In genomic region chr14:85401396-85401795, GRCh38 we compare ENCODE assay signal across 20 cellular contexts.
A peak's percentile ranks its signal among the peaks of the same experiment; 100 is the strongest.
DNase-seq lines count a peak whose midpoint lies in the region; TF ChIP-seq lines count a peak whose summit lies in the region.
"Had no signal": no experiment of that assay in that cellular context is flagged by ENCODE, and none has a peak within 500 bp of the region (broad histone marks: within the 10 kb centered on the region; RNA-seq: fewer than 3 reads in every experiment).

No MANE protein-coding gene starts in this region.

- H3K4me3 ChIP-seq in GM23248 (no peak overlapping the region), SK-N-SH (ENCODE audit: low read depth in 2 of 2, low read length in 1 of 2) (no peak overlapping the region), sigmoid colon (no peak overlapping the region), brain microvascular endothelial cell (ENCODE audit: low read depth, low read length) (no peak overlapping the region)
- H3K4me3 ChIP-seq: A549, BLaER1, GM12878 had no signal

- no peaks in the 10 kb centered on the region for H3K27me3 Mint-ChIP-seq in progenitor cell of endocrine pancreas
- H3K27me3 Mint-ChIP-seq: CD4-positive, alpha-beta memory T cell had no signal

- H3K9me2 ChIP-seq in GM23248 (ENCODE audit: insufficient read depth), result no peaks in the 10 kb centered on the region
- H3K9me2 ChIP-seq in SK-N-SH, result no peaks in the 10 kb centered on the region

- TF ChIP-seq POLR2A in sigmoid colon (IDR thresholded peaks at IDR 0.05), result no peak

- POLR2A ChIA-PET in SK-N-SH (lab: Yijun Ruan, JAX), result no interaction called here

- H3K9me3 Mint-ChIP-seq in progenitor cell of endocrine pancreas (ENCODE audit: low read depth), result no peaks in the 10 kb centered on the region

- no peak overlapping the region for H3K4me3 Mint-ChIP-seq in progenitor cell of endocrine pancreas (ENCODE audit: low read depth)
- H3K4me3 Mint-ChIP-seq: CD4-positive, alpha-beta memory T cell had no signal

- H3K79me2 ChIP-seq in GM23248 (ENCODE audit: insufficient read depth) (no peaks in the 10 kb centered on the region), SK-N-SH (ENCODE audit: insufficient read depth) (no peaks in the 10 kb centered on the region)

- H3F3A ChIP-seq in GM23248 (ENCODE audit: insufficient read depth) (no peaks in the 10 kb centered on the region), SK-N-SH (replicated peaks; ENCODE audit: insufficient read depth) (no peaks in the 10 kb centered on the region)

- peaks cover 46% of the 10 kb centered on the region for H3K4me1 Mint-ChIP-seq in progenitor cell of endocrine pancreas (ENCODE audit: low read depth)
- H3K4me1 Mint-ChIP-seq: CD4-positive, alpha-beta memory T cell had no signal

- peak overlapping the region; percentile 60 for H3K27ac Mint-ChIP-seq in progenitor cell of endocrine pancreas
- H3K27ac Mint-ChIP-seq: CD4-positive, alpha-beta memory T cell had no signal

- TF ChIP-seq RAD21 in SK-N-SH (IDR thresholded peaks at IDR 0.05; ENCODE audit: low read length), result no peak

- intact Hi-C loops in sigmoid colon (cut with DNase I), result no loop called here

- in situ Hi-C loops in GM23248 (cut with MboI) (no loop called here), brain microvascular endothelial cell (cut with HindIII; ENCODE audit: low pct_ligation_motif_present, low sequenced_read_pairs) (no loop called here)

- H3K36me3 Mint-ChIP-seq in progenitor cell of endocrine pancreas (ENCODE audit: insufficient read depth), result no peaks in the 10 kb centered on the region
- H3K36me3 Mint-ChIP-seq: CD4-positive, alpha-beta memory T cell had no signal

- CTCF ChIA-PET in SK-N-SH (lab: Yijun Ruan, JAX), result no interaction called here

- H3K36me3 ChIP-seq in GM23248 (ENCODE audit: low read depth), result no peaks in the 10 kb centered on the region
- H3K36me3 ChIP-seq in SK-N-SH (replicated peaks in 1 of 2; ENCODE audit: control insufficient read depth in 1 of 2, insufficient read depth in 2 of 2, low read length in 1 of 2), result no peaks in the 10 kb centered on the region
- H3K36me3 ChIP-seq in sigmoid colon, result no peaks in the 10 kb centered on the region
- H3K36me3 ChIP-seq in brain microvascular endothelial cell (replicated peaks), result no peaks in the 10 kb centered on the region
- H3K36me3 ChIP-seq: BLaER1 had no signal

- peaks cover 6% of the 10 kb centered on the region; the same call in 1 of the 2 replicates for H3K4me1 ChIP-seq in GM23248 (ENCODE audit: insufficient read depth)
- H3K4me1 ChIP-seq in SK-N-SH (ENCODE audit: control insufficient read depth in 1 of 2, insufficient read depth in 2 of 2, low read depth in 1 of 2, low read length in 1 of 2), result 0 out of 4 replicates have a peak, but pooled peaks cover 0 to 3% of the 10 kb centered on the region in 2 experiments
- H3K4me1 ChIP-seq in sigmoid colon, result no peaks in the 10 kb centered on the region
- H3K4me1 ChIP-seq: A549, BLaER1 had no signal

- H3K27ac ChIP-seq in GM23248, result no peak overlapping the region
- peak overlapping the region in 1 of 2 experiments; percentile 4; a peak in 1 of 4 replicates for H3K27ac ChIP-seq in SK-N-SH (ENCODE audit: low read depth in 2 of 2, low read length in 1 of 2)
- H3K27ac ChIP-seq in sigmoid colon, result no peak overlapping the region
- no peak overlapping the region for H3K27ac ChIP-seq in brain microvascular endothelial cell
- H3K27ac ChIP-seq: A549, BLaER1, RWPE1 had no signal

- H3K27me3 ChIP-seq in GM23248 (replicated peaks; ENCODE audit: insufficient read depth), result no peaks in the 10 kb centered on the region
- no peaks in the 10 kb centered on the region for H3K27me3 ChIP-seq in SK-N-SH (ENCODE audit: insufficient read depth)
- H3K27me3 ChIP-seq in sigmoid colon, result no peaks in the 10 kb centered on the region
- H3K27me3 ChIP-seq in brain microvascular endothelial cell (replicated peaks), result no peaks in the 10 kb centered on the region
- H3K27me3 ChIP-seq: BLaER1 had no signal

- H3K9me3 ChIP-seq in GM23248 (ENCODE audit: low read depth) (no peaks in the 10 kb centered on the region), SK-N-SH (no peaks in the 10 kb centered on the region), sigmoid colon (no peaks in the 10 kb centered on the region)
- H3K9me3 ChIP-seq: A549, BLaER1 had no signal

- DNase-seq in GM23248, result no peak
- no peak for DNase-seq in SK-N-SH
- DNase-seq in fibroblast of gingiva (ENCODE audit: low read depth), result peak; percentile 31
- DNase-seq in progenitor cell of endocrine pancreas (ENCODE audit: low spot score, unreplicated experiment), result no peak
- no peak for DNase-seq in sigmoid colon
- no peak for DNase-seq in brain microvascular endothelial cell
- no peak for DNase-seq in T-helper 9 cell
- DNase-seq: Calu3; CD4-positive, alpha-beta memory T cell; GF-D8; MM.1S; NCI-H1105; NCI-H510A treated with DMSO at 0.1 percent for 48 hours; NCI-H82; PC-3; SIG-M5 had no signal

- H3K4me2 ChIP-seq in GM23248 (ENCODE audit: unreplicated experiment) (no peak overlapping the region), SK-N-SH (no peak overlapping the region; the same call in 1 of the 2 replicates)
- H3K4me2 ChIP-seq: A549, BLaER1 had no signal

- no peaks in the 10 kb centered on the region for H4K20me1 ChIP-seq in GM23248 (ENCODE audit: insufficient read depth)
- H4K20me1 ChIP-seq in SK-N-SH (ENCODE audit: insufficient read depth), result no peaks in the 10 kb centered on the region
- H4K20me1 ChIP-seq: BLaER1 had no signal

- TF ChIP-seq EP300 in SK-N-SH (IDR thresholded peaks at IDR 0.05; ENCODE audit: borderline replicate concordance in 1 of 2, low read depth in 1 of 2, low read length in 1 of 2) (no peak), sigmoid colon (IDR thresholded peaks at IDR 0.05) (no peak)

- H2AFZ ChIP-seq in GM23248, result peak overlapping the region; percentile 14; the same call in 1 of the 2 replicates
- peak overlapping the region; percentile 50; the same call in 1 of the 2 replicates for H2AFZ ChIP-seq in SK-N-SH (ENCODE audit: low read depth)

- WGBS in GM23248 (ENCODE audit: low coverage in 1 of 2, low lambda C conversion rate in 2 of 2, missing lambda C conversion rate in 2 of 2), 2 experiments, result 8 to 18% methylated on average over 1 of the region's 1 CpG
- 11% methylated on average over 1 of the region's 1 CpG for WGBS in SK-N-SH (ENCODE audit: low lambda C conversion rate)
- WGBS in sigmoid colon, 2 donors, result 2 to 46% methylated on average over 1 of the region's 1 CpG

- no peak overlapping the region for H3K9ac ChIP-seq in GM23248
- no peak overlapping the region for H3K9ac ChIP-seq in SK-N-SH
- H3K9ac ChIP-seq: BLaER1 had no signal

- no peak for TF ChIP-seq CTCF in SK-N-SH (IDR thresholded peaks at IDR 0.05)
- no peak for TF ChIP-seq CTCF in progenitor cell of endocrine pancreas (IDR thresholded peaks at IDR 0.05; ENCODE audit: unreplicated experiment)
- TF ChIP-seq CTCF in sigmoid colon (IDR thresholded peaks at IDR 0.05), result no peak
- no peak for TF ChIP-seq CTCF in brain microvascular endothelial cell (IDR thresholded peaks at IDR 0.05; ENCODE audit: low read depth, low read length, missing control alignments)

TF ChIP-seq in SK-N-SH, 30 proteins besides CTCF, POLR2A, EP300 and RAD21:
- no peak for TF ChIP-seq FOXM1 (IDR thresholded peaks at IDR 0.05; ENCODE audit: low read depth)
- TF ChIP-seq, protein P1, sequence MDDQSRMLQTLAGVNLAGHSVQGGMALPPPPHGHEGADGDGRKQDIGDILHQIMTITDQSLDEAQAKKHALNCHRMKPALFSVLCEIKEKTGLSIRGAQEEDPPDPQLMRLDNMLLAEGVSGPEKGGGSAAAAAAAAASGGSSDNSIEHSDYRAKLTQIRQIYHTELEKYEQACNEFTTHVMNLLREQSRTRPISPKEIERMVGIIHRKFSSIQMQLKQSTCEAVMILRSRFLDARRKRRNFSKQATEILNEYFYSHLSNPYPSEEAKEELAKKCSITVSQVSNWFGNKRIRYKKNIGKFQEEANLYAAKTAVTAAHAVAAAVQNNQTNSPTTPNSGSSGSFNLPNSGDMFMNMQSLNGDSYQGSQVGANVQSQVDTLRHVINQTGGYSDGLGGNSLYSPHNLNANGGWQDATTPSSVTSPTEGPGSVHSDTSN (IDR thresholded peaks at IDR 0.05), result no peak
- TF ChIP-seq JUND (IDR thresholded peaks at IDR 0.05), result no peak
- TF ChIP-seq NFIC (IDR thresholded peaks at IDR 0.05; ENCODE audit: borderline replicate concordance), result no peak
- no peak for TF ChIP-seq MXI1 (IDR thresholded peaks at IDR 0.05; ENCODE audit: low read depth, low read length)
- TF ChIP-seq RCOR1 (IDR thresholded peaks at IDR 0.05; ENCODE audit: low read length), result no peak
- TF ChIP-seq FOXJ3 (CRISPR knock-in tag; IDR thresholded peaks at IDR 0.05), result no peak
- TF ChIP-seq ELF1 (IDR thresholded peaks at IDR 0.05), result no peak
- no peak for TF ChIP-seq MEF2A (IDR thresholded peaks at IDR 0.05; ENCODE audit: borderline replicate concordance, low read depth)
- TF ChIP-seq EZH2phosphoT487 (IDR thresholded peaks at IDR 0.05; ENCODE audit: borderline replicate concordance, low read depth), result no peak
- no peak for TF ChIP-seq CHD2 (IDR thresholded peaks at IDR 0.05; ENCODE audit: low read length, partially characterized antibody)
- TF ChIP-seq POLR2AphosphoS5 (IDR thresholded peaks at IDR 0.05; ENCODE audit: low read depth, low read length), result no peak
